In genomic region chr12:44294649-44295048, GRCh38 we compare ENCODE assay signal across 12 cellular contexts.
DNase-seq lines count a peak whose midpoint lies in the region; ATAC-seq and TF ChIP-seq lines count a peak whose summit lies in the region.
"Had no signal": no experiment of that assay in that cellular context is flagged by ENCODE, and none has a peak within 500 bp of the region (broad histone marks: within the 10 kb centered on the region; RNA-seq: fewer than 3 reads in every experiment).

No MANE protein-coding gene starts in this region.

- no peaks in the 10 kb centered on the region for H3F3A ChIP-seq in MM.1S (ENCODE audit: insufficient read depth, low read length)

- H3K4me2 ChIP-seq in MM.1S (ENCODE audit: low read depth, low read length), result peak overlapping the region; percentile 45

- H3K27ac Mint-ChIP-seq in progenitor cell of endocrine pancreas, result no peak overlapping the region
- H3K27ac Mint-ChIP-seq: nephron had no signal

- peak; percentile 68 for DNase-seq in MM.1S
- no peak for DNase-seq in sigmoid colon
- DNase-seq in upper lobe of left lung, result no peak
- no peak for DNase-seq in progenitor cell of endocrine pancreas (ENCODE audit: low spot score, unreplicated experiment)
- DNase-seq in NCI-H510A (lab: John Stamatoyannopoulos, UW), result no peak
- DNase-seq: amniotic stem cell, BE2C, substantia nigra had no signal

- no peaks in the 10 kb centered on the region for H3K79me2 ChIP-seq in MM.1S (ENCODE audit: low read length)

- H3K4me1 Mint-ChIP-seq in progenitor cell of endocrine pancreas (ENCODE audit: low read depth), result no peaks in the 10 kb centered on the region
- H3K4me1 Mint-ChIP-seq: nephron had no signal

- no peaks in the 10 kb centered on the region for H3K9me2 ChIP-seq in MM.1S (replicated peaks; ENCODE audit: insufficient read depth, low read length)

- H3K27ac ChIP-seq in MM.1S (ENCODE audit: low read length) (no peak overlapping the region), sigmoid colon (no peak overlapping the region), upper lobe of left lung (no peak overlapping the region)

- H3K4me3 Mint-ChIP-seq in progenitor cell of endocrine pancreas (ENCODE audit: low read depth), result no peak overlapping the region
- H3K4me3 Mint-ChIP-seq: nephron had no signal

- no peaks in the 10 kb centered on the region for H3K36me3 Mint-ChIP-seq in progenitor cell of endocrine pancreas (ENCODE audit: insufficient read depth)

- H3K9me3 ChIP-seq in MM.1S (replicated peaks; ENCODE audit: insufficient read depth, low read length), result no peaks in the 10 kb centered on the region
- peaks cover 0 to 12% (median 0%) of the 10 kb centered on the region in 4 donors for H3K9me3 ChIP-seq in sigmoid colon
- H3K9me3 ChIP-seq in upper lobe of left lung, result peaks cover 4 to 23% (median 10%) of the 10 kb centered on the region in 4 donors
- H3K9me3 ChIP-seq: BE2C had no signal

- peaks cover 9% of the 10 kb centered on the region for H3K9me3 Mint-ChIP-seq in progenitor cell of endocrine pancreas (ENCODE audit: low read depth)

- ATAC-seq in GM18499 (IDR thresholded peaks at IDR 0.05; ENCODE audit: insufficient read depth, unreplicated experiment), result peak; percentile 93
- peak; percentile 93 for ATAC-seq in GM19467 (IDR thresholded peaks at IDR 0.05; ENCODE audit: unreplicated experiment)
- peak; percentile 83 for ATAC-seq in HG02970 (IDR thresholded peaks at IDR 0.05; ENCODE audit: low FRiP score, unreplicated experiment)
- ATAC-seq in upper lobe of left lung (ENCODE audit: low FRiP score in 2 of 2), result no peak

- H4K20me1 ChIP-seq in MM.1S (ENCODE audit: insufficient read depth, low read length), result no peaks in the 10 kb centered on the region

- no peak overlapping the region for H3K9ac ChIP-seq in MM.1S (ENCODE audit: low read length)

- TF ChIP-seq CTCF in MM.1S (IDR thresholded peaks at IDR 0.05; ENCODE audit: low read length) (no peak), sigmoid colon (IDR thresholded peaks at IDR 0.05) (no peak), upper lobe of left lung (IDR thresholded peaks at IDR 0.05) (no peak), progenitor cell of endocrine pancreas (IDR thresholded peaks at IDR 0.05; ENCODE audit: unreplicated experiment) (no peak)

- H2AFZ ChIP-seq in MM.1S (ENCODE audit: low read length), result no peak overlapping the region

- H3K4me3 ChIP-seq in MM.1S (ENCODE audit: low read length) (no peak overlapping the region), sigmoid colon (no peak overlapping the region), upper lobe of left lung (no peak overlapping the region)

- H3K27me3 ChIP-seq in MM.1S (replicated peaks; ENCODE audit: insufficient read depth, low read length) (no peaks in the 10 kb centered on the region), sigmoid colon (no peaks in the 10 kb centered on the region), upper lobe of left lung (no peaks in the 10 kb centered on the region)
- H3K27me3 ChIP-seq: BE2C had no signal

- intact Hi-C loops in sigmoid colon (cut with DNase I), result no loop called here

- no peaks in the 10 kb centered on the region for H3K36me3 ChIP-seq in MM.1S (replicated peaks; ENCODE audit: insufficient read depth, low read length)
- no peaks in the 10 kb centered on the region for H3K36me3 ChIP-seq in sigmoid colon
- no peaks in the 10 kb centered on the region for H3K36me3 ChIP-seq in upper lobe of left lung
- H3K36me3 ChIP-seq: BE2C had no signal

- 64 to 95% methylated on average over 1 of the region's 1 CpG for WGBS in sigmoid colon, 2 donors
- WGBS in upper lobe of left lung, 2 donors, result 70 to 75% methylated on average over 1 of the region's 1 CpG

- TF ChIP-seq EP300 in sigmoid colon (IDR thresholded peaks at IDR 0.05), result no peak
- TF ChIP-seq EP300 in upper lobe of left lung (IDR thresholded peaks at IDR 0.05), result no peak

- TF ChIP-seq POLR2A in sigmoid colon (IDR thresholded peaks at IDR 0.05) (no peak), upper lobe of left lung (IDR thresholded peaks at IDR 0.05) (no peak)

- H3K4me1 ChIP-seq in MM.1S (ENCODE audit: low read length) (0 out of 2 replicates have a peak, but pooled peaks cover 3% of the 10 kb centered on the region), sigmoid colon (peaks cover 0 to 5% (median 0%) of the 10 kb centered on the region in 4 donors), upper lobe of left lung (no peaks in the 10 kb centered on the region)
- H3K4me1 ChIP-seq: BE2C had no signal

- H3K27me3 Mint-ChIP-seq in progenitor cell of endocrine pancreas, result no peaks in the 10 kb centered on the region

Comparison
In these comparisons a context has a peak if more than half of its experiments do, and no peak if none do; other contexts are left out.
1. ATAC-seq: peak in GM18499 (single experiment), GM19467 (single experiment) and HG02970 (single experiment); none in upper lobe of left lung (0 of 2).